In genomic region chr20:20482453-20482852, GRCh38 we compare ENCODE assay signal across 21 cellular contexts.
"Had no signal": no experiment of that assay in that cellular context is flagged by ENCODE, and none has a peak within 500 bp of the region (broad histone marks: within the 10 kb centered on the region; RNA-seq: fewer than 3 reads in every experiment).

No MANE protein-coding gene starts in this region.

- H3K4me3 ChIP-seq: adrenal gland, esophagus muscularis mucosa, gastroesophageal sphincter, heart right ventricle, mucosa of descending colon, neural progenitor cell, SK-N-MC, smooth muscle cell, thoracic aorta, upper lobe of left lung had no signal

- H3K4me2 ChIP-seq: neural progenitor cell, smooth muscle cell had no signal

- ATAC-seq: gastroesophageal sphincter; heart right ventricle; mucosa of descending colon; sciatic nerve; stimulated activated effector memory CD8-positive, alpha-beta T cell treated with anti-CD3 and anti-CD28 coated beads, Interleukin-12 subunit alpha, Interleukin-12 subunit beta, amount 100 ng/mL, for 72 hours; T-cell had no signal

- H3K9ac ChIP-seq: neural progenitor cell had no signal

- H3K4me1 Mint-ChIP-seq: activated B cell treated with CpG ODN at 0.5 μM for 24 hours, naive B cell, T-cell had no signal

- DNase-seq: activated B cell treated with CpG ODN at 0.5 μM for 24 hours; activated CD4-positive, alpha-beta T cell treated with anti-CD3 and anti-CD28 coated beads, Interleukin-2, amount 10 ng/mL, durations not matched to agents 7 days and 5 days; activated naive CD4-positive, alpha-beta T cell treated with Interleukin-2 at 50 U/mL for 16 hours; adrenal gland; effector CD8-positive, alpha-beta T cell; heart right ventricle; mesenchymal stem cell; mucosa of descending colon; naive B cell; stimulated activated CD4-positive, alpha-beta T cell treated with anti-CD3 and anti-CD28 coated beads, Interleukin-4, amount 100 ng/mL, for 1 hour; T-cell; upper lobe of left lung had no signal

- H3K27ac Mint-ChIP-seq: activated B cell treated with CpG ODN at 0.5 μM for 24 hours; activated CD4-positive, alpha-beta T cell treated with anti-CD3 and anti-CD28 coated beads, Interleukin-2, amount 10 ng/mL, durations not matched to agents 7 days and 5 days; dendritic cell treated with granulocyte-macrophage colony-stimulating factor and Interleukin-4, amounts not matched to agents 40 ng/mL and 50 ng/mL, for 4 days; neural progenitor cell; stimulated activated effector memory CD8-positive, alpha-beta T cell treated with anti-CD3 and anti-CD28 coated beads, Interleukin-12 subunit alpha, Interleukin-12 subunit beta, amount 100 ng/mL, for 72 hours had no signal

- H3K27me3 ChIP-seq: adrenal gland, esophagus muscularis mucosa, gastroesophageal sphincter, heart right ventricle, neural progenitor cell, upper lobe of left lung had no signal

- H3K27me3 Mint-ChIP-seq: activated B cell treated with CpG ODN at 0.5 μM for 24 hours; activated CD4-positive, alpha-beta T cell treated with anti-CD3 and anti-CD28 coated beads, Interleukin-2, amount 10 ng/mL, durations not matched to agents 7 days and 5 days; dendritic cell treated with granulocyte-macrophage colony-stimulating factor and Interleukin-4, amounts not matched to agents 40 ng/mL and 50 ng/mL, for 4 days; naive B cell; T-cell had no signal

- H3K36me3 Mint-ChIP-seq: stimulated activated effector memory CD8-positive, alpha-beta T cell treated with anti-CD3 and anti-CD28 coated beads, Interleukin-12 subunit alpha, Interleukin-12 subunit beta, amount 100 ng/mL, for 72 hours had no signal

- H3K4me1 ChIP-seq: adrenal gland, esophagus muscularis mucosa, gastroesophageal sphincter, heart right ventricle, upper lobe of left lung had no signal

- H3K9me3 ChIP-seq: adrenal gland, esophagus muscularis mucosa, gastroesophageal sphincter, mucosa of descending colon, thoracic aorta, upper lobe of left lung had no signal

- H3K36me3 ChIP-seq: adrenal gland, neural progenitor cell, thoracic aorta had no signal

- H3K27ac ChIP-seq: adrenal gland, esophagus muscularis mucosa, gastroesophageal sphincter, heart right ventricle, neural progenitor cell, SK-N-MC, thoracic aorta, upper lobe of left lung had no signal

- H3K4me3 Mint-ChIP-seq: activated B cell treated with CpG ODN at 0.5 μM for 24 hours; activated CD4-positive, alpha-beta T cell treated with anti-CD3 and anti-CD28 coated beads, Interleukin-2, amount 10 ng/mL, durations not matched to agents 7 days and 5 days; dendritic cell treated with granulocyte-macrophage colony-stimulating factor and Interleukin-4, amounts not matched to agents 40 ng/mL and 50 ng/mL, for 4 days; naive B cell; neural progenitor cell; stimulated activated effector memory CD8-positive, alpha-beta T cell treated with anti-CD3 and anti-CD28 coated beads, Interleukin-12 subunit alpha, Interleukin-12 subunit beta, amount 100 ng/mL, for 72 hours; T-cell had no signal

- H3K9me3 Mint-ChIP-seq: activated B cell treated with CpG ODN at 0.5 μM for 24 hours; activated CD4-positive, alpha-beta T cell treated with anti-CD3 and anti-CD28 coated beads, Interleukin-2, amount 10 ng/mL, durations not matched to agents 7 days and 5 days; dendritic cell treated with granulocyte-macrophage colony-stimulating factor and Interleukin-4, amounts not matched to agents 40 ng/mL and 50 ng/mL, for 4 days; naive B cell; stimulated activated effector memory CD8-positive, alpha-beta T cell treated with anti-CD3 and anti-CD28 coated beads, Interleukin-12 subunit alpha, Interleukin-12 subunit beta, amount 100 ng/mL, for 72 hours had no signal

- H2AFZ ChIP-seq: neural progenitor cell had no signal
